19 cellular contexts compared by ENCODE assay signal in genomic region chr13:83007226-83007625, GRCh38.
"Had no signal": no experiment of that assay in that cellular context is flagged by ENCODE, and none has a peak within 500 bp of the region (broad histone marks: within the 10 kb centered on the region; RNA-seq: fewer than 3 reads in every experiment).

No MANE protein-coding gene starts in this region.

- H3K36me3 ChIP-seq: colonic mucosa, tibial artery had no signal

- DNase-seq: activated CD4-positive, alpha-beta memory T cell treated with anti-CD3 and anti-CD28 coated beads, Interleukin-2, amount 10 ng/mL, durations not matched to agents 7 days and 5 days; activated CD4-positive, alpha-beta T cell treated with anti-CD3 and anti-CD28 coated beads for 48 hours; activated CD4-positive, CD25-positive, alpha-beta regulatory T cell; activated naive CD4-positive, alpha-beta T cell treated with anti-CD3 and anti-CD28 coated beads, Interleukin-2, amount 10 ng/mL, durations not matched to agents 7 days and 5 days; activated naive CD8-positive, alpha-beta T cell treated with anti-CD3 and anti-CD28 coated beads, Interleukin-2, amount 50 U/mL, for 24 hours; activated T-cell treated with anti-CD3 and anti-CD28 coated beads, Interleukin-2, amount 50 U/mL, for 4 hours; anterior cingulate cortex; colonic mucosa; endodermal cell; foreskin melanocyte; glutamatergic neuron; kidney; midbrain; occipital lobe; retina; stimulated activated naive CD4-positive, alpha-beta T cell treated with Interleukin-2 at 50 U/mL for 16 hours; tibial artery had no signal

- H3K4me3 ChIP-seq: colonic mucosa, tibial artery had no signal

- ATAC-seq: activated naive CD8-positive, alpha-beta T cell treated with anti-CD3 and anti-CD28 coated beads, Interleukin-2, amount 50 U/mL, for 24 hours; activated T-cell treated with anti-CD3 and anti-CD28 coated beads, Interleukin-2, amount 50 U/mL, for 4 hours; left lobe of liver had no signal

- H3K27me3 ChIP-seq: colonic mucosa, tibial artery had no signal

- FAIRE-seq: kidney, TTC549 had no signal
